Comparison of ENCODE assay signal across 19 cellular contexts in the genomic region with DNA sequence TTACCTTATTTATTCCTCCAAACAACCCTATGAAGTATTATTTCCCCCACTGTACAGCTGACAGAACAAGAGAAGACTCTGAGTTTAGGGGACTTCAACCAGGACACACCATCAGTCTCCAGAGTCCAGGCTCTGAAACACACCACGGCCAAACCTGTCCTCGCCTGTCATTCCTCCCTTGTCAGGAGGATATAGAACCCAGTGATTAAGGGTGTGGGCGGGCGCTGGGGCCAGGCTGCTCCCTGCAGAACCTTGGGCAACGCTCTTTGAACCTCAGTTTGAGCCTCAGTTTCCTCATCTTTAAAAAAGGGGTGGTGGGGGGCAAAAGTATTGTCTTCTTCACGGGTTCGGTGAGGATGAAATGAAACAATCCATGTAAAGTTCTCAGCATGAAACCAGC. TPM values are rescaled to one million over a fixed set of nuclear protein-coding genes. Genes with fewer than 3 reads are reported as not detected.
DNase-seq lines count a peak whose midpoint lies in the region; ATAC-seq and TF ChIP-seq lines count a peak whose summit lies in the region.
"Had no signal": no experiment of that assay in that cellular context is flagged by ENCODE, and none has a peak within 500 bp of the region (broad histone marks: within the 10 kb centered on the region; RNA-seq: fewer than 3 reads in every experiment).

No MANE protein-coding gene starts in this region.

- no peaks in the 10 kb centered on the region for H4K20me1 ChIP-seq in smooth muscle cell (ENCODE audit: low read depth)

- no peaks in the 10 kb centered on the region for H3K36me3 ChIP-seq in muscle layer of duodenum (ENCODE audit: control insufficient read depth in 1 of 2, insufficient read depth in 2 of 2, low read length in 2 of 2)
- H3K36me3 ChIP-seq in smooth muscle cell (ENCODE audit: low read depth): no peaks in the 10 kb centered on the region
- H3K36me3 ChIP-seq: ovary had no signal

- TF ChIP-seq CTCF in coronary artery (IDR thresholded peaks at IDR 0.05): no peak
- TF ChIP-seq CTCF in smooth muscle cell (IDR thresholded peaks at IDR 0.05; ENCODE audit: borderline replicate concordance, insufficient read depth, poor library complexity, severe bottlenecking): no peak
- TF ChIP-seq CTCF in GM13976 (IDR thresholded peaks at IDR 0.05; ENCODE audit: borderline replicate concordance, control extremely low read depth, extremely low read depth, insufficient read depth, missing control alignments): no peak

- H3K4me2 ChIP-seq in smooth muscle cell: peak overlapping the region; percentile 81

- DNase-seq in activated T-cell treated with anti-CD3 and anti-CD28 coated beads, Interleukin-2, amount 50 U/mL, for 4 hours: no peak
- no peak for DNase-seq in activated T-cell treated with anti-CD3 and anti-CD28 coated beads, Interleukin-2, amount 50 U/mL, for 48 hours
- no peak for DNase-seq in coronary artery (ENCODE audit: low spot score)
- no peak for DNase-seq in smooth muscle cell (lab: John Stamatoyannopoulos, UW; ENCODE audit: unreplicated experiment)
- DNase-seq in NCI-H510A treated with DMSO at 0.1 percent for 48 hours (lab: John Stamatoyannopoulos, UW): no peak
- no peak for DNase-seq in GM13976 (ENCODE audit: low spot score)
- no peak for DNase-seq in RKO (ENCODE audit: low spot score)
- DNase-seq: 8988T; activated CD4-positive, alpha-beta T cell treated with anti-CD3 and anti-CD28 coated beads for 1 hour; NCI-H2081 had no signal

- peak overlapping the region; percentile 68 for H3K4me3 ChIP-seq in coronary artery
- H3K4me3 ChIP-seq in muscle layer of duodenum (ENCODE audit: low read depth in 1 of 2, low read length in 2 of 2): peak overlapping the region; percentile 56 to 62
- peak overlapping the region; percentile 40 for H3K4me3 ChIP-seq in smooth muscle cell

- H3K9ac ChIP-seq in smooth muscle cell (ENCODE audit: low read depth): no peak overlapping the region

- no peaks in the 10 kb centered on the region for H3F3A ChIP-seq in smooth muscle cell (ENCODE audit: low read depth)

- in situ Hi-C loops in GM13976 (cut with MboI; ENCODE audit: low sequenced_read_pairs, unreplicated experiment): no loop called here

- no peaks in the 10 kb centered on the region for H3K9me3 Mint-ChIP-seq in activated T-cell treated with anti-CD3 and anti-CD28 coated beads, Interleukin-2, amount 50 U/mL, for 4 hours
- H3K9me3 Mint-ChIP-seq: CD4-positive, alpha-beta memory T cell; T-helper 1 cell treated with Interleukin-12 subunit alpha and Interleukin-12 subunit beta and Interleukin-4 antibody, amounts not matched to agents 30 μg/mL and 1 μg/mL, for 36 hours had no signal

- H3K79me2 ChIP-seq in smooth muscle cell (ENCODE audit: low read depth): no peaks in the 10 kb centered on the region

- 81% methylated on average over 7 of the region's 7 CpGs for WGBS in smooth muscle cell (ENCODE audit: low lambda C conversion rate)

- H2AFZ ChIP-seq in smooth muscle cell (ENCODE audit: low read depth): no peak overlapping the region

- H3K4me1 ChIP-seq in muscle layer of duodenum (ENCODE audit: control insufficient read depth in 1 of 2, insufficient read depth in 2 of 2, low read length in 2 of 2) (peaks cover 3 to 12% of the 10 kb centered on the region in 2 donors), smooth muscle cell (ENCODE audit: low read depth) (no peaks in the 10 kb centered on the region)

- H3K27me3 ChIP-seq in muscle layer of duodenum (ENCODE audit: low read depth, low read length) (no peaks in the 10 kb centered on the region), smooth muscle cell (ENCODE audit: low read depth) (no peaks in the 10 kb centered on the region)
- H3K27me3 ChIP-seq: ovary had no signal

- no peak for ATAC-seq in activated T-cell treated with anti-CD3 and anti-CD28 coated beads, Interleukin-2, amount 50 U/mL, for 4 hours

- no peaks in the 10 kb centered on the region for H3K36me3 Mint-ChIP-seq in activated T-cell treated with anti-CD3 and anti-CD28 coated beads, Interleukin-2, amount 50 U/mL, for 4 hours (ENCODE audit: insufficient read depth)
- H3K36me3 Mint-ChIP-seq: CD4-positive, alpha-beta memory T cell had no signal

- peaks cover 19% of the 10 kb centered on the region for H3K27me3 Mint-ChIP-seq in activated T-cell treated with anti-CD3 and anti-CD28 coated beads, Interleukin-2, amount 50 U/mL, for 4 hours (ENCODE audit: low read depth)

- peaks cover 6% of the 10 kb centered on the region for H3K4me1 Mint-ChIP-seq in activated T-cell treated with anti-CD3 and anti-CD28 coated beads, Interleukin-2, amount 50 U/mL, for 4 hours (ENCODE audit: low read depth)

- H3K9me3 ChIP-seq in muscle layer of duodenum (ENCODE audit: control insufficient read depth in 1 of 2, low read length in 2 of 2) (no peaks in the 10 kb centered on the region), smooth muscle cell (replicated peaks; ENCODE audit: low read depth) (no peaks in the 10 kb centered on the region)
- H3K9me3 ChIP-seq: ovary had no signal

- peak overlapping the region; percentile 49 for H3K4me3 Mint-ChIP-seq in activated T-cell treated with anti-CD3 and anti-CD28 coated beads, Interleukin-2, amount 50 U/mL, for 4 hours

- H3K27ac ChIP-seq in coronary artery: no peak overlapping the region
- H3K27ac ChIP-seq in muscle layer of duodenum (ENCODE audit: low read length): no peak overlapping the region
- H3K27ac ChIP-seq in smooth muscle cell (ENCODE audit: low read depth): no peak overlapping the region
- H3K27ac ChIP-seq: ovary, RWPE1 had no signal

RNA-seq across cellular contexts. Expression of a gene that starts 9.4 kb away (rescaled TPM):
- total RNA-seq in activated T-cell treated with anti-CD3 and anti-CD28 coated beads, Interleukin-2, amount 50 U/mL, for 4 hours: 10 to 100 TPM; 25.5 to 28.7 (median 25.7) TPM
- 6.0 and 7.9 TPM in 2 replicates for total RNA-seq in smooth muscle cell
- polyA plus RNA-seq in smooth muscle cell: 3.9 and 8.0 TPM in 2 replicates

RNA-seq across cellular contexts. Expression of a gene that starts 34.2 kb away (rescaled TPM):
- not detected for total RNA-seq in activated T-cell treated with anti-CD3 and anti-CD28 coated beads, Interleukin-2, amount 50 U/mL, for 4 hours
- not detected in 2 replicates for total RNA-seq in smooth muscle cell
- not detected in 2 replicates for polyA plus RNA-seq in smooth muscle cell
- total RNA-seq: CD4-positive, alpha-beta memory T cell; chondrocyte; lung microvascular endothelial cell; ovary had no signal
- polyA plus RNA-seq: adipose tissue; CD4-positive, alpha-beta memory T cell; esophagus; ovary had no signal

RNA-seq across cellular contexts. Expression of a gene that starts 47.3 kb away (rescaled TPM):
- 1 to 10 TPM; 4.3 to 6.1 (median 5.1) TPM for total RNA-seq in activated T-cell treated with anti-CD3 and anti-CD28 coated beads, Interleukin-2, amount 50 U/mL, for 4 hours
- total RNA-seq in smooth muscle cell: 2.6 and 6.6 TPM in 2 replicates
- 1.4 and 8.6 TPM in 2 replicates for polyA plus RNA-seq in smooth muscle cell
- total RNA-seq: lung microvascular endothelial cell had no signal

RNA-seq across cellular contexts. Expression of a gene that starts 53.0 kb away (rescaled TPM):
- total RNA-seq in activated T-cell treated with anti-CD3 and anti-CD28 coated beads, Interleukin-2, amount 50 U/mL, for 4 hours: not detected
- not detected in 2 replicates for total RNA-seq in smooth muscle cell
- 1.5 TPM in 1 of 2 replicates, not detected in the other for polyA plus RNA-seq in smooth muscle cell
- total RNA-seq: CD4-positive, alpha-beta memory T cell; chondrocyte; lung microvascular endothelial cell; ovary had no signal

RNA-seq across cellular contexts. Expression of a gene that starts 54.9 kb away (rescaled TPM):
- 100 to 1,000 TPM; 121 to 151 (median 139) TPM for total RNA-seq in activated T-cell treated with anti-CD3 and anti-CD28 coated beads, Interleukin-2, amount 50 U/mL, for 4 hours
- total RNA-seq in smooth muscle cell: 9.2 and 38.4 TPM in 2 replicates
- polyA plus RNA-seq in smooth muscle cell: 52.4 and 67.7 TPM in 2 replicates
